Comparison of ENCODE assay signal across 2 cellular contexts in genomic region chr17:10372906-10373305, GRCh38.
TF ChIP-seq lines count a peak whose summit lies in the region.

Gene MYH13, minus strand, starts transcription at chr17:10373006. Its CDS starts 8,476 bp downstream, at chr17:10364530.

TF ChIP-seq in A549, 52 proteins besides CTCF, POLR2A, EP300 and RAD21:
- TF ChIP-seq USF2 (IDR thresholded peaks at IDR 0.05) (no peak), MAFK (IDR thresholded peaks at IDR 0.05; ENCODE audit: partially characterized antibody) (peak; percentile 19)

TF ChIP-seq in H1, 55 proteins besides CTCF, POLR2A, EP300 and RAD21:
- TF ChIP-seq BCL11A (IDR thresholded peaks at IDR 0.05; ENCODE audit: low read depth in 2 of 2, low read length in 2 of 2): no peak
- no peak for TF ChIP-seq ZNF274 (IDR thresholded peaks at IDR 0.05; ENCODE audit: borderline replicate concordance, extremely low read depth, low read length)
- TF ChIP-seq EZH2 (IDR thresholded peaks at IDR 0.05; ENCODE audit: low read depth, low read length, severe bottlenecking): no peak
- TF ChIP-seq RXRA (IDR thresholded peaks at IDR 0.05; ENCODE audit: insufficient read depth, low read depth, low read length): no peak
- TF ChIP-seq SRF (IDR thresholded peaks at IDR 0.05; ENCODE audit: low read depth, low read length): no peak
- TF ChIP-seq JUND (IDR thresholded peaks at IDR 0.05; ENCODE audit: low read length): no peak
- no peak for TF ChIP-seq CHD7 (IDR thresholded peaks at IDR 0.05; ENCODE audit: insufficient replicate concordance, low read length)
- no peak for TF ChIP-seq SP4 (IDR thresholded peaks at IDR 0.05; ENCODE audit: low read length)
- TF ChIP-seq FOSL1 (IDR thresholded peaks at IDR 0.05; ENCODE audit: insufficient read depth, low read depth, low read length): no peak
- TF ChIP-seq NANOG (IDR thresholded peaks at IDR 0.05; ENCODE audit: insufficient read depth, low read depth, low read length, poor library complexity, severe bottlenecking): no peak
- no peak for TF ChIP-seq SIX5 (IDR thresholded peaks at IDR 0.05; ENCODE audit: low read depth, low read length)
- TF ChIP-seq USF2 (IDR thresholded peaks at IDR 0.05; ENCODE audit: low read length): no peak
- TF ChIP-seq GTF2F1 (IDR thresholded peaks at IDR 0.05; ENCODE audit: borderline replicate concordance, low read depth, low read length): no peak
- TF ChIP-seq YY1 (IDR thresholded peaks at IDR 0.05; ENCODE audit: low read depth, low read length): no peak
- no peak for TF ChIP-seq CBX5 (IDR thresholded peaks at IDR 0.05; ENCODE audit: low read depth, low read length)
- no peak for TF ChIP-seq RBBP5 (IDR thresholded peaks at IDR 0.05; ENCODE audit: borderline replicate concordance, low read depth, low read length)
- TF ChIP-seq BACH1 (IDR thresholded peaks at IDR 0.05; ENCODE audit: low read length): no peak
